In genomic region chr13:74142257-74142656, GRCh38 we compare ENCODE assay signal across 2 cellular contexts.
TF ChIP-seq lines count a peak whose summit lies in the region.

No MANE protein-coding gene starts in this region.

TF ChIP-seq in liver, 16 proteins besides CTCF, POLR2A, EP300 and RAD21:
- TF ChIP-seq, protein P1, sequence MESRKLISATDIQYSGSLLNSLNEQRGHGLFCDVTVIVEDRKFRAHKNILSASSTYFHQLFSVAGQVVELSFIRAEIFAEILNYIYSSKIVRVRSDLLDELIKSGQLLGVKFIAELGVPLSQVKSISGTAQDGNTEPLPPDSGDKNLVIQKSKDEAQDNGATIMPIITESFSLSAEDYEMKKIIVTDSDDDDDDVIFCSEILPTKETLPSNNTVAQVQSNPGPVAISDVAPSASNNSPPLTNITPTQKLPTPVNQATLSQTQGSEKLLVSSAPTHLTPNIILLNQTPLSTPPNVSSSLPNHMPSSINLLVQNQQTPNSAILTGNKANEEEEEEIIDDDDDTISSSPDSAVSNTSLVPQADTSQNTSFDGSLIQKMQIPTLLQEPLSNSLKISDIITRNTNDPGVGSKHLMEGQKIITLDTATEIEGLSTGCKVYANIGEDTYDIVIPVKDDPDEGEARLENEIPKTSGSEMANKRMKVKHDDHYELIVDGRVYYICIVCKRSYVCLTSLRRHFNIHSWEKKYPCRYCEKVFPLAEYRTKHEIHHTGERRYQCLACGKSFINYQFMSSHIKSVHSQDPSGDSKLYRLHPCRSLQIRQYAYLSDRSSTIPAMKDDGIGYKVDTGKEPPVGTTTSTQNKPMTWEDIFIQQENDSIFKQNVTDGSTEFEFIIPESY (IDR thresholded peaks at IDR 0.05): no peak
- TF ChIP-seq SP1 (IDR thresholded peaks at IDR 0.05) (peak; percentile 10), HNF4A (conservative IDR thresholded peaks at IDR 0.05) (peak; percentile 72 to 74), RXRA (IDR thresholded peaks at IDR 0.05) (peak; percentile 43 to 54), TAF1 (conservative IDR thresholded peaks at IDR 0.05) (no peak), NR2F2 (IDR thresholded peaks at IDR 0.05) (peak; percentile 41)

TF ChIP-seq in HepG2, 621 proteins besides CTCF, POLR2A, EP300 and RAD21:
- TF ChIP-seq FOXK2 (IDR thresholded peaks at IDR 0.05) (no peak), KLF6 (CRISPR knock-in tag; IDR thresholded peaks at IDR 0.05) (no peak), ZNF432 (CRISPR knock-in tag; IDR thresholded peaks at IDR 0.05; ENCODE audit: borderline replicate concordance) (no peak), ZNF670 (CRISPR knock-in tag; IDR thresholded peaks at IDR 0.05; ENCODE audit: borderline replicate concordance) (no peak), HNRNPL (IDR thresholded peaks at IDR 0.05; ENCODE audit: low read depth, low read length) (no peak), PHF5A (CRISPR knock-in tag; IDR thresholded peaks at IDR 0.05; ENCODE audit: low read depth, unreplicated experiment) (no peak), KDM3A (CRISPR knock-in tag; IDR thresholded peaks at IDR 0.05; ENCODE audit: low read depth) (no peak), ELF3 (CRISPR knock-in tag; IDR thresholded peaks at IDR 0.05) (no peak), TAF1 (CRISPR knock-in tag; IDR thresholded peaks at IDR 0.05) (no peak), GATAD1 (CRISPR knock-in tag; IDR thresholded peaks at IDR 0.05) (no peak), ZBTB26 (CRISPR knock-in tag; IDR thresholded peaks at IDR 0.05; ENCODE audit: borderline replicate concordance) (no peak), ZNF296 (CRISPR knock-in tag; conservative IDR thresholded peaks at IDR 0.05) (no peak), PTBP1 (IDR thresholded peaks at IDR 0.05; ENCODE audit: low read depth, low read length, poor library complexity, severe bottlenecking) (no peak), ARHGAP35 (CRISPR knock-in tag; IDR thresholded peaks at IDR 0.05; ENCODE audit: borderline replicate concordance) (no peak), ZBTB42 (CRISPR knock-in tag; IDR thresholded peaks at IDR 0.05) (no peak), ZNF7 (CRISPR knock-in tag; IDR thresholded peaks at IDR 0.05) (no peak)
- TF ChIP-seq, protein P2, sequence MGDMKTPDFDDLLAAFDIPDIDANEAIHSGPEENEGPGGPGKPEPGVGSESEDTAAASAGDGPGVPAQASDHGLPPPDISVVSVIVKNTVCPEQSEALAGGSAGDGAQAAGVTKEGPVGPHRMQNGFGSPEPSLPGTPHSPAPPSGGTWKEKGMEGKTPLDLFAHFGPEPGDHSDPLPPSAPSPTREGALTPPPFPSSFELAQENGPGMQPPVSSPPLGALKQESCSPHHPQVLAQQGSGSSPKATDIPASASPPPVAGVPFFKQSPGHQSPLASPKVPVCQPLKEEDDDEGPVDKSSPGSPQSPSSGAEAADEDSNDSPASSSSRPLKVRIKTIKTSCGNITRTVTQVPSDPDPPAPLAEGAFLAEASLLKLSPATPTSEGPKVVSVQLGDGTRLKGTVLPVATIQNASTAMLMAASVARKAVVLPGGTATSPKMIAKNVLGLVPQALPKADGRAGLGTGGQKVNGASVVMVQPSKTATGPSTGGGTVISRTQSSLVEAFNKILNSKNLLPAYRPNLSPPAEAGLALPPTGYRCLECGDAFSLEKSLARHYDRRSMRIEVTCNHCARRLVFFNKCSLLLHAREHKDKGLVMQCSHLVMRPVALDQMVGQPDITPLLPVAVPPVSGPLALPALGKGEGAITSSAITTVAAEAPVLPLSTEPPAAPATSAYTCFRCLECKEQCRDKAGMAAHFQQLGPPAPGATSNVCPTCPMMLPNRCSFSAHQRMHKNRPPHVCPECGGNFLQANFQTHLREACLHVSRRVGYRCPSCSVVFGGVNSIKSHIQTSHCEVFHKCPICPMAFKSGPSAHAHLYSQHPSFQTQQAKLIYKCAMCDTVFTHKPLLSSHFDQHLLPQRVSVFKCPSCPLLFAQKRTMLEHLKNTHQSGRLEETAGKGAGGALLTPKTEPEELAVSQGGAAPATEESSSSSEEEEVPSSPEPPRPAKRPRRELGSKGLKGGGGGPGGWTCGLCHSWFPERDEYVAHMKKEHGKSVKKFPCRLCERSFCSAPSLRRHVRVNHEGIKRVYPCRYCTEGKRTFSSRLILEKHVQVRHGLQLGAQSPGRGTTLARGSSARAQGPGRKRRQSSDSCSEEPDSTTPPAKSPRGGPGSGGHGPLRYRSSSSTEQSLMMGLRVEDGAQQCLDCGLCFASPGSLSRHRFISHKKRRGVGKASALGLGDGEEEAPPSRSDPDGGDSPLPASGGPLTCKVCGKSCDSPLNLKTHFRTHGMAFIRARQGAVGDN (CRISPR knock-in tag; IDR thresholded peaks at IDR 0.05): no peak
- TF ChIP-seq, protein P3, sequence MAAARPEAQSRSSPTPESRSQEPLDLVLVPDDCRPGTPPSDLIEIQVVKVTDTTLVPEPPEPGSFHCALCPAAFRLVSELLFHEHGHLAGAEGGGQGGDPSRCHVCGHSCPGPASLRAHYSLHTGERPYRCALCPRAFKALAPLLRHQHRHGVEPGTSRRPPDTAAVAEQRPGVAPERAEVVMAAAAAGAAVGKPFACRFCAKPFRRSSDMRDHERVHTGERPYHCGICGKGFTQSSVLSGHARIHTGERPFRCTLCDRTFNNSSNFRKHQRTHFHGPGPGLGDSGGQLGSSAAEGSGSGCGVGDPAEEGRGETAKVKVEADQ (CRISPR knock-in tag; IDR thresholded peaks at IDR 0.05; ENCODE audit: borderline replicate concordance): no peak
- TF ChIP-seq, protein P4, sequence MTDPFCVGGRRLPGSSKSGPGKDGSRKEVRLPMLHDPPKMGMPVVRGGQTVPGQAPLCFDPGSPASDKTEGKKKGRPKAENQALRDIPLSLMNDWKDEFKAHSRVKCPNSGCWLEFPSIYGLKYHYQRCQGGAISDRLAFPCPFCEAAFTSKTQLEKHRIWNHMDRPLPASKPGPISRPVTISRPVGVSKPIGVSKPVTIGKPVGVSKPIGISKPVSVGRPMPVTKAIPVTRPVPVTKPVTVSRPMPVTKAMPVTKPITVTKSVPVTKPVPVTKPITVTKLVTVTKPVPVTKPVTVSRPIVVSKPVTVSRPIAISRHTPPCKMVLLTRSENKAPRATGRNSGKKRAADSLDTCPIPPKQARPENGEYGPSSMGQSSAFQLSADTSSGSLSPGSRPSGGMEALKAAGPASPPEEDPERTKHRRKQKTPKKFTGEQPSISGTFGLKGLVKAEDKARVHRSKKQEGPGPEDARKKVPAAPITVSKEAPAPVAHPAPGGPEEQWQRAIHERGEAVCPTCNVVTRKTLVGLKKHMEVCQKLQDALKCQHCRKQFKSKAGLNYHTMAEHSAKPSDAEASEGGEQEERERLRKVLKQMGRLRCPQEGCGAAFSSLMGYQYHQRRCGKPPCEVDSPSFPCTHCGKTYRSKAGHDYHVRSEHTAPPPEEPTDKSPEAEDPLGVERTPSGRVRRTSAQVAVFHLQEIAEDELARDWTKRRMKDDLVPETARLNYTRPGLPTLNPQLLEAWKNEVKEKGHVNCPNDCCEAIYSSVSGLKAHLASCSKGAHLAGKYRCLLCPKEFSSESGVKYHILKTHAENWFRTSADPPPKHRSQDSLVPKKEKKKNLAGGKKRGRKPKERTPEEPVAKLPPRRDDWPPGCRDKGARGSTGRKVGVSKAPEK (CRISPR knock-in tag; IDR thresholded peaks at IDR 0.05; ENCODE audit: borderline replicate concordance): no peak
